26 cellular contexts compared by ENCODE assay signal in genomic region chr10:120272350-120272749, GRCh38.
"Had no signal": no experiment of that assay in that cellular context is flagged by ENCODE, and none has a peak within 500 bp of the region (broad histone marks: within the 10 kb centered on the region; RNA-seq: fewer than 3 reads in every experiment).

No MANE protein-coding gene starts in this region.

- H3K9me3 Mint-ChIP-seq: dendritic cell treated with granulocyte-macrophage colony-stimulating factor and Interleukin-4, amounts not matched to agents 40 ng/mL and 50 ng/mL, for 4 days had no signal

- H3K27me3 Mint-ChIP-seq: dendritic cell treated with granulocyte-macrophage colony-stimulating factor and Interleukin-4, amounts not matched to agents 40 ng/mL and 50 ng/mL, for 4 days had no signal

- H3K4me1 ChIP-seq: colonic mucosa, esophagus squamous epithelium, gastrocnemius medialis, heart right ventricle, left lung, lower lobe of right lung had no signal

- H3K27ac Mint-ChIP-seq: dendritic cell treated with granulocyte-macrophage colony-stimulating factor and Interleukin-4, amounts not matched to agents 40 ng/mL and 50 ng/mL, for 4 days; effector memory CD8-positive, alpha-beta T cell; endodermal cell; mesothelial cell of epicardium had no signal

- H3K4me3 ChIP-seq: colonic mucosa, esophagus squamous epithelium, gastrocnemius medialis, heart right ventricle, left lung, lower lobe of right lung, mucosa of descending colon had no signal

- H3K36me3 Mint-ChIP-seq: mesothelial cell of epicardium had no signal

- H3K27ac ChIP-seq: colonic mucosa, epithelial cell of prostate, esophagus squamous epithelium, gastrocnemius medialis, heart right ventricle, left lung, lower lobe of right lung had no signal

- H3K27me3 ChIP-seq: colonic mucosa, esophagus squamous epithelium, gastrocnemius medialis, heart right ventricle, left lung had no signal

- H3K36me3 ChIP-seq: colonic mucosa, esophagus squamous epithelium, gastrocnemius medialis, heart right ventricle, left lung, lower lobe of right lung had no signal

- H3K4me3 Mint-ChIP-seq: dendritic cell treated with granulocyte-macrophage colony-stimulating factor and Interleukin-4, amounts not matched to agents 40 ng/mL and 50 ng/mL, for 4 days; effector memory CD8-positive, alpha-beta T cell; endodermal cell; mesothelial cell of epicardium had no signal

- FAIRE-seq: endometrium, islet of Langerhans, keratinocyte had no signal

- DNase-seq: colonic mucosa; cortex of kidney; effector CD8-positive, alpha-beta T cell; effector memory CD8-positive, alpha-beta T cell; endodermal cell; erythroblast; esophagus squamous epithelium; foreskin fibroblast; foreskin melanocyte; gastrocnemius medialis; head of caudate nucleus; heart right ventricle; hippocampal formation; left cardiac atrium; left lung; left ventricle myocardium superior; lower lobe of right lung; mesenchymal stem cell; mucosa of descending colon had no signal

- H3K9me3 ChIP-seq: colonic mucosa, esophagus squamous epithelium, gastrocnemius medialis, lower lobe of right lung, mucosa of descending colon had no signal

- H3K4me1 Mint-ChIP-seq: endodermal cell, mesothelial cell of epicardium had no signal

- ATAC-seq: effector memory CD8-positive, alpha-beta T cell; esophagus mucosa; gastrocnemius medialis; heart right ventricle; left cardiac atrium; left lung; left ventricle myocardium superior; lower lobe of right lung; mucosa of descending colon had no signal
